Comparison of ENCODE assay signal across 1 cellular context in the genomic region with DNA sequence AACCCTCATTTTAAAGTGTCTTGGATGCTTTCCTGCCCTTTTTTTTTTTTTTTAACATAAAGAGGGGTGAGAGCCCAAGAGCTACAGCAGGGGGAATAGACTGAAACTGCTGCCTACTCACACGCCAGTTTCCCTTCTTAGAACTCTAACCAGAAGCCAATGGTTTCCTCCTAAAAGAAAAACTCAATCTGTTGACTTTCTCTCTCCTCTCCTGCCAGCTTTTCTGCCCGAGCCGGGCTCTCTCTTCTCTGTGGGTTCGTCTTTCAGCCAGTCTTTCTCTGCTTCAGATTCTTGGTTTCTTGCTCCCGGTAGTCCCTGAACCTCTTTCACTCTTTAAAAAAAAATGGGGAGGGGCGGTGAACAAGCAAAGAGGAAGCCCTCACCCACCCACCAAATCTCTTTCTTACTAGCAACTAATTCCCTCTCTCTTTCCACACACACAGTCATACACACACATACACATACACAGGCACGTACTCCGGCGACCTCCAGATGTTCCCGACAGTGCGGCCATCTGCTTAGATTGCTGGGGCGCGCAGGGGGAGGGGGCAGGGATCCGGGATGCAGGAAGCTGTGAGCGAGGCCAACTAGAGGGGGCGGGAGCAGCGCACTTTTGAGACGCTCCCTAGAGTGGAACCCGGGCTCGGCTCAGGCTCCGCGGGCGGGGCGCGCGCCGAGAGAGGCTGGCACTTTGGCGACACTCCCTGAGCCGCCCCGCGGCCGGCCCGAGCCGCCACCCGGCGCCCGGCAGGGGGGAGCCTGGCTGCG.
TF ChIP-seq lines count a peak whose summit lies in the region.

No MANE protein-coding gene starts in this region.

TF ChIP-seq in WTC11, 78 proteins besides CTCF, POLR2A, EP300 and RAD21 (continued from another document):
- TF ChIP-seq ZNF232 (CRISPR knock-in tag; IDR thresholded peaks at IDR 0.05): 0 out of 2 replicates have a peak, but pooled peaks have one; percentile 18
- TF ChIP-seq GRHL2 (CRISPR knock-in tag; IDR thresholded peaks at IDR 0.05; ENCODE audit: insufficient replicate concordance, severe bottlenecking): no peak
- no peak for TF ChIP-seq ETV6 (CRISPR knock-in tag; IDR thresholded peaks at IDR 0.05)
- TF ChIP-seq CREB1 (CRISPR knock-in tag; IDR thresholded peaks at IDR 0.05): no peak
- TF ChIP-seq, protein P1, sequence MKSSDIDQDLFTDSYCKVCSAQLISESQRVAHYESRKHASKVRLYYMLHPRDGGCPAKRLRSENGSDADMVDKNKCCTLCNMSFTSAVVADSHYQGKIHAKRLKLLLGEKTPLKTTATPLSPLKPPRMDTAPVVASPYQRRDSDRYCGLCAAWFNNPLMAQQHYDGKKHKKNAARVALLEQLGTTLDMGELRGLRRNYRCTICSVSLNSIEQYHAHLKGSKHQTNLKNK (CRISPR knock-in tag; IDR thresholded peaks at IDR 0.05): no peak
- TF ChIP-seq NFE2L1 (CRISPR knock-in tag; IDR thresholded peaks at IDR 0.05): peak; percentile 13; the same call in 1 of the 2 replicates
- no peak for TF ChIP-seq KAT7 (CRISPR knock-in tag; IDR thresholded peaks at IDR 0.05; ENCODE audit: borderline replicate concordance)
- TF ChIP-seq TEAD4 (CRISPR knock-in tag; IDR thresholded peaks at IDR 0.05): no peak
- TF ChIP-seq, protein P2, sequence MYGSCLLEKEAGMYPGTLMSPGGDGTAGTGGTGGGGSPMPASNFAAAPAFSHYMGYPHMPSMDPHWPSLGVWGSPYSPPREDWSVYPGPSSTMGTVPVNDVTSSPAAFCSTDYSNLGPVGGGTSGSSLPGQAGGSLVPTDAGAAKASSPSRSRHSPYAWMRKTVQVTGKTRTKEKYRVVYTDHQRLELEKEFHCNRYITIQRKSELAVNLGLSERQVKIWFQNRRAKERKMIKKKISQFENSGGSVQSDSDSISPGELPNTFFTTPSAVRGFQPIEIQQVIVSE (CRISPR knock-in tag; IDR thresholded peaks at IDR 0.05; ENCODE audit: borderline replicate concordance): no peak
- no peak for TF ChIP-seq ZNF317 (CRISPR knock-in tag; IDR thresholded peaks at IDR 0.05; ENCODE audit: borderline replicate concordance, low read depth)
